Comparison of ENCODE assay signal across 15 cellular contexts in genomic region chr11:70489276-70489675, GRCh38.
"Had no signal": no experiment of that assay in that cellular context is flagged by ENCODE, and none has a peak within 500 bp of the region (broad histone marks: within the 10 kb centered on the region; RNA-seq: fewer than 3 reads in every experiment).

No MANE protein-coding gene starts in this region.

- ATAC-seq: gastroesophageal sphincter; left colon; mucosa of descending colon; naive thymus-derived CD8-positive, alpha-beta T cell; right lobe of liver; stimulated activated naive B cell treated with anti-CD40 and anti-IgM and Interleukin-4, amounts not matched to agents 10 μg/mL and 1 μg/mL and 100 μg/mL, for 72 hours; stimulated activated naive CD8-positive, alpha-beta T cell treated with anti-CD3 and anti-CD28 coated beads, Interleukin-15, amount 100 ng/mL, for 72 hours had no signal

- H3K27ac Mint-ChIP-seq: dendritic cell treated with granulocyte-macrophage colony-stimulating factor and Interleukin-4, amounts not matched to agents 40 ng/mL and 50 ng/mL, for 4 days; naive thymus-derived CD8-positive, alpha-beta T cell; stimulated activated naive B cell treated with anti-CD40 and anti-IgM and Interleukin-4, amounts not matched to agents 10 μg/mL and 1 μg/mL and 100 μg/mL, for 72 hours; stimulated activated naive CD8-positive, alpha-beta T cell treated with anti-CD3 and anti-CD28 coated beads, Interleukin-15, amount 100 ng/mL, for 72 hours had no signal

- H3K4me1 Mint-ChIP-seq: stimulated activated naive CD8-positive, alpha-beta T cell treated with anti-CD3 and anti-CD28 coated beads, Interleukin-15, amount 100 ng/mL, for 72 hours had no signal

- H3K4me3 Mint-ChIP-seq: dendritic cell treated with granulocyte-macrophage colony-stimulating factor and Interleukin-4, amounts not matched to agents 40 ng/mL and 50 ng/mL, for 4 days; naive thymus-derived CD8-positive, alpha-beta T cell; stimulated activated naive B cell treated with anti-CD40 and anti-IgM and Interleukin-4, amounts not matched to agents 10 μg/mL and 1 μg/mL and 100 μg/mL, for 72 hours; stimulated activated naive CD8-positive, alpha-beta T cell treated with anti-CD3 and anti-CD28 coated beads, Interleukin-15, amount 100 ng/mL, for 72 hours had no signal

- DNase-seq: esophagus squamous epithelium; foreskin fibroblast; left colon; stimulated activated CD4-positive, alpha-beta T cell treated with anti-CD3 and anti-CD28 coated beads, Interleukin-2, amount 100 ng/mL, for 24 hours; stimulated activated CD4-positive, alpha-beta T cell treated with anti-CD3 and anti-CD28 coated beads, Interleukin-4, amount 100 ng/mL, for 4 hours; stimulated activated naive B cell treated with anti-CD40 and anti-IgM and Interleukin-4, amounts not matched to agents 10 μg/mL and 1 μg/mL and 100 μg/mL, for 72 hours; stimulated activated naive CD8-positive, alpha-beta T cell treated with anti-CD3 and anti-CD28 coated beads, Interleukin-15, amount 100 ng/mL, for 72 hours; trophoblast cell; uterus had no signal

- H3K27me3 ChIP-seq: esophagus squamous epithelium, gastroesophageal sphincter, ovary, right lobe of liver, uterus had no signal

- H3K9me3 ChIP-seq: right lobe of liver, uterus had no signal

- H3K36me3 ChIP-seq: esophagus squamous epithelium, ovary, uterus had no signal

- H3K4me1 ChIP-seq: esophagus squamous epithelium, gastroesophageal sphincter, uterus had no signal

- H3K36me3 Mint-ChIP-seq: naive thymus-derived CD8-positive, alpha-beta T cell had no signal

- H3K4me3 ChIP-seq: esophagus squamous epithelium, gastroesophageal sphincter, mucosa of descending colon, ovary, right lobe of liver, uterus had no signal

- H3K27ac ChIP-seq: esophagus squamous epithelium, gastroesophageal sphincter, ovary, right lobe of liver, uterus had no signal

- H3K27me3 Mint-ChIP-seq: dendritic cell treated with granulocyte-macrophage colony-stimulating factor and Interleukin-4, amounts not matched to agents 40 ng/mL and 50 ng/mL, for 4 days had no signal
